ENCODE assay signal across 8 cellular contexts in genomic region chr6:37256692-37257319, GRCh38.
DNase-seq lines count a peak whose midpoint lies in the region; ATAC-seq and TF ChIP-seq lines count a peak whose summit lies in the region.

No MANE protein-coding gene starts in this region.

- H3K27me3 ChIP-seq in OCI-LY1 (ENCODE audit: insufficient read depth, low read length) (no peaks in the 10 kb centered on the region), parathyroid adenoma (ENCODE audit: control insufficient read depth, insufficient read depth, low read length) (no peaks in the 10 kb centered on the region)

- H3K4me3 ChIP-seq in OCI-LY1 (ENCODE audit: low read depth, low read length, poor library complexity, severe bottlenecking) (peak overlapping the region; percentile 94), parathyroid adenoma (ENCODE audit: low read depth, low read length) (peak overlapping the region; percentile 92)

- H3K9ac ChIP-seq in OCI-LY1 (ENCODE audit: low read length) = peak overlapping the region; percentile 39; the same call in 1 of the 2 replicates
- H3K9ac ChIP-seq in parathyroid adenoma = no peak overlapping the region

- H2AFZ ChIP-seq in OCI-LY1 (ENCODE audit: low read length) (peak overlapping the region; percentile 97; the same call in 1 of the 2 replicates), parathyroid adenoma (peak overlapping the region; percentile 99)

- peak overlapping the region; percentile 81 for H3K4me2 ChIP-seq in OCI-LY1 (ENCODE audit: low read length)
- H3K4me2 ChIP-seq in parathyroid adenoma (ENCODE audit: low read length) = peak overlapping the region; percentile 39

- H3K36me3 ChIP-seq in OCI-LY1 (ENCODE audit: insufficient read depth, low read length) = no peaks in the 10 kb centered on the region
- no peaks in the 10 kb centered on the region for H3K36me3 ChIP-seq in parathyroid adenoma (ENCODE audit: control insufficient read depth, insufficient read depth, low read length)

- ATAC-seq in GM19452 (IDR thresholded peaks at IDR 0.05; ENCODE audit: unreplicated experiment) = no peak
- ATAC-seq in GM21515 (IDR thresholded peaks at IDR 0.05; ENCODE audit: unreplicated experiment) = no peak

- H4K20me1 ChIP-seq in OCI-LY1 (ENCODE audit: insufficient read depth, low read length) = no peaks in the 10 kb centered on the region

- no peaks in the 10 kb centered on the region for H3F3A ChIP-seq in OCI-LY1 (ENCODE audit: insufficient read depth, low read length)

- H3K9me2 ChIP-seq in OCI-LY1 (ENCODE audit: low read depth, low read length) = no peaks in the 10 kb centered on the region

- no peak overlapping the region for H3K27ac ChIP-seq in OCI-LY1 (ENCODE audit: low read depth, low read length, poor library complexity, severe bottlenecking)
- peak overlapping the region; percentile 73 for H3K27ac ChIP-seq in epithelial cell of prostate
- H3K27ac ChIP-seq in parathyroid adenoma = peak overlapping the region; percentile 78

- no peaks in the 10 kb centered on the region for H3K9me3 ChIP-seq in OCI-LY1 (ENCODE audit: low read length)
- no peaks in the 10 kb centered on the region for H3K9me3 ChIP-seq in parathyroid adenoma (ENCODE audit: control insufficient read depth, low read length)

- DNase-seq in ELR (ENCODE audit: low read depth) (peak; percentile 34), epithelial cell of prostate (ENCODE audit: low read depth, low spot score) (no peak), DMS79 treated with DMSO at 0.1 percent for 48 hours (lab: John Stamatoyannopoulos, UW) (no peak)
- no peak for DNase-seq in activated CD8-positive, alpha-beta memory T cell treated with anti-CD3 and anti-CD28 coated beads, Interleukin-2, amount 50 U/mL, for 4 hours

- H3K4me1 ChIP-seq in OCI-LY1 (ENCODE audit: insufficient read depth, low read length, severe bottlenecking) (peaks cover 28% of the 10 kb centered on the region), parathyroid adenoma (peaks cover 3% of the 10 kb centered on the region)

- peaks cover 21% of the 10 kb centered on the region for H3K79me2 ChIP-seq in OCI-LY1 (ENCODE audit: insufficient read depth, low read length)
- H3K79me2 ChIP-seq in parathyroid adenoma = peaks cover 29% of the 10 kb centered on the region

- no peak for TF ChIP-seq CTCF in OCI-LY1 (IDR thresholded peaks at IDR 0.05; ENCODE audit: low read length)
- no peak for TF ChIP-seq CTCF in parathyroid adenoma (IDR thresholded peaks at IDR 0.05)
